8 cellular contexts compared by ENCODE assay signal in the genomic region with DNA sequence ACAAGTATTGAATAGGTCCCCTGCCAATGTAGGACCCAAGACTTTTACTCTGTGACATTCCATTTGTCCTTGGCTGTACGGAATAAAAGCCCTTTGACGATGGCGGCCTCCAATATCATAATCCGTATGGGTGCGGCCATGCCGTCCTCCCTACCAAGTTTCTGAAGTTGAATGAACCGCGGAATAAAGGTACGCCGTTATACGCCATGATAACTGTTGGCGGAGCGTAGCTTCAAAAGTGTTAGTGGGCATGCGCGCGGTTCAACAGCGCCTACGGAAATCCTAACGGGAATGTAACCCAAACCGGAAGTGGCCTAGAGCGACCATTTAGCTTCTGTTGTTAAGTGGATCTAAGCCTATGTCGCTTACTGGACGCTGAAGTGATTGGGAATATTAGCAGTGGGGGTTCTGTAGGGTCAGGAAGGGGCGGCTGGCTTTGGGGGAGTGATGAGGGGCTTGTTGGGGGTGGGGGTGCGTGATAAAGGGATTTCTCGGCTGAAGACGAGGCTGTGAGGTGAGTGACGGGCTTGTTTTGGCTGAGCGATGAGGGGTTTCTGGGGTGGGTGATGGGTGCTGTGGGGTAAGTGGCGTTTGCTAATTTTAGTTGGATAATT. TPM values are rescaled to one million over a fixed set of nuclear protein-coding genes. Genes with fewer than 3 reads are reported as not detected.
DNase-seq lines count a peak whose midpoint lies in the region; ATAC-seq and TF ChIP-seq lines count a peak whose summit lies in the region.

Gene ZNF175 (plus strand): TSS at position 322 of the 614 bp plus-strand sequence. CDS start 2,047 bp downstream, outside the sequence.

- no peaks in the 10 kb centered on the region for H4K20me1 ChIP-seq in neural cell (ENCODE audit: insufficient read depth)

- H3K4me3 ChIP-seq in neural cell (ENCODE audit: low read length): peak within 1 kb of the TSS; percentile 83

- no peak for TF ChIP-seq CTCF in foreskin keratinocyte (conservative IDR thresholded peaks at IDR 0.05)
- TF ChIP-seq CTCF in neural cell (IDR thresholded peaks at IDR 0.05; ENCODE audit: poor library complexity, severe bottlenecking): peak; percentile 30

- H3K9me2 ChIP-seq in neural cell (ENCODE audit: insufficient read depth, low read length): no peaks in the 10 kb centered on the region

- DNase-seq in DMS114 treated with DMSO at 0.1 percent for 48 hours (lab: John Stamatoyannopoulos, UW; ENCODE audit: unreplicated experiment) (peak; percentile 97), SHP77 (lab: John Stamatoyannopoulos, UW) (peak; percentile 88 to 92), foreskin keratinocyte (peak; percentile 79 to 89)
- peak; percentile 78 for DNase-seq in activated gamma-delta T cell treated with anti-CD3 and anti-CD28 coated beads, Interleukin-2, amount 50 U/mL, for 16 hours (ENCODE audit: low read depth)

- no peaks in the 10 kb centered on the region for H3K4me1 ChIP-seq in foreskin keratinocyte

- peaks cover 37% of the 10 kb centered on the region for H3K4me1 Mint-ChIP-seq in stimulated activated naive CD8-positive, alpha-beta T cell treated with anti-CD3 and anti-CD28 coated beads, Interleukin-15, Interleukin-2, amounts not matched to agents 100 ng/mL and 50 ng/mL, for 24 hours (ENCODE audit: low read depth)

- peak; percentile 17 for TF ChIP-seq RAD21 in neural cell (conservative IDR thresholded peaks at IDR 0.05)

- peaks cover 23% of the 10 kb centered on the region for H3K79me2 ChIP-seq in neural cell (replicated peaks; ENCODE audit: insufficient read depth, low read length)

- peaks cover 28% of the 10 kb centered on the region for H3K36me3 Mint-ChIP-seq in stimulated activated naive CD8-positive, alpha-beta T cell treated with anti-CD3 and anti-CD28 coated beads, Interleukin-15, Interleukin-2, amounts not matched to agents 100 ng/mL and 50 ng/mL, for 24 hours (ENCODE audit: low read depth)

- no peak for TF ChIP-seq EP300 in neural cell (conservative IDR thresholded peaks at IDR 0.05; ENCODE audit: poor library complexity, severe bottlenecking)

- no peaks in the 10 kb centered on the region for H3F3A ChIP-seq in neural cell (ENCODE audit: insufficient read depth, low read length, poor library complexity, severe bottlenecking)

- H3K27me3 Mint-ChIP-seq in stimulated activated naive CD8-positive, alpha-beta T cell treated with anti-CD3 and anti-CD28 coated beads, Interleukin-15, Interleukin-2, amounts not matched to agents 100 ng/mL and 50 ng/mL, for 24 hours: peaks cover 11% of the 10 kb centered on the region

- peak within 1 kb of the TSS; percentile 97 for H3K4me2 ChIP-seq in neural cell (ENCODE audit: low read length)

- H3K27ac ChIP-seq in KOPT-K1 (ENCODE audit: low read depth, low read length, poor library complexity, severe bottlenecking) (peak within 1 kb of the TSS; percentile 71), foreskin keratinocyte (peak within 1 kb of the TSS; percentile 18), neural cell (ENCODE audit: low read length) (peak within 1 kb of the TSS; percentile 70)

- H3K36me3 ChIP-seq in KOPT-K1 (ENCODE audit: insufficient read depth, low read length): peaks cover 26% of the 10 kb centered on the region
- no peaks in the 10 kb centered on the region for H3K36me3 ChIP-seq in neural cell (ENCODE audit: insufficient read depth, low read length)

- H3K27me3 ChIP-seq in foreskin keratinocyte (no peaks in the 10 kb centered on the region), neural cell (ENCODE audit: insufficient read depth, low read depth, low read length) (peaks cover 3% of the 10 kb centered on the region)

- H3K9me3 ChIP-seq in KOPT-K1 (ENCODE audit: insufficient read depth, low read length, poor library complexity, severe bottlenecking) (no peaks in the 10 kb centered on the region), neural cell (ENCODE audit: low read length) (no peaks in the 10 kb centered on the region)

- peak within 1 kb of the TSS; percentile 81 for H3K9ac ChIP-seq in neural cell (ENCODE audit: low read length)

- peak within 1 kb of the TSS; percentile 91 for H3K4me3 Mint-ChIP-seq in stimulated activated naive CD8-positive, alpha-beta T cell treated with anti-CD3 and anti-CD28 coated beads, Interleukin-15, Interleukin-2, amounts not matched to agents 100 ng/mL and 50 ng/mL, for 24 hours

- ATAC-seq in GM21723 (IDR thresholded peaks at IDR 0.05; ENCODE audit: unreplicated experiment): peak; percentile 85
- peak; percentile 92 for ATAC-seq in foreskin keratinocyte

- H3K27ac Mint-ChIP-seq in stimulated activated naive CD8-positive, alpha-beta T cell treated with anti-CD3 and anti-CD28 coated beads, Interleukin-15, Interleukin-2, amounts not matched to agents 100 ng/mL and 50 ng/mL, for 24 hours: peak within 1 kb of the TSS; percentile 93

- peak within 1 kb of the TSS; percentile 70 for H2AFZ ChIP-seq in neural cell (ENCODE audit: low read depth, low read length)

- no peaks in the 10 kb centered on the region for H3K9me3 Mint-ChIP-seq in stimulated activated naive CD8-positive, alpha-beta T cell treated with anti-CD3 and anti-CD28 coated beads, Interleukin-15, Interleukin-2, amounts not matched to agents 100 ng/mL and 50 ng/mL, for 24 hours

TF ChIP-seq in neural cell, 6 proteins besides CTCF, POLR2A, EP300 and RAD21:
- TF ChIP-seq, protein P1, sequence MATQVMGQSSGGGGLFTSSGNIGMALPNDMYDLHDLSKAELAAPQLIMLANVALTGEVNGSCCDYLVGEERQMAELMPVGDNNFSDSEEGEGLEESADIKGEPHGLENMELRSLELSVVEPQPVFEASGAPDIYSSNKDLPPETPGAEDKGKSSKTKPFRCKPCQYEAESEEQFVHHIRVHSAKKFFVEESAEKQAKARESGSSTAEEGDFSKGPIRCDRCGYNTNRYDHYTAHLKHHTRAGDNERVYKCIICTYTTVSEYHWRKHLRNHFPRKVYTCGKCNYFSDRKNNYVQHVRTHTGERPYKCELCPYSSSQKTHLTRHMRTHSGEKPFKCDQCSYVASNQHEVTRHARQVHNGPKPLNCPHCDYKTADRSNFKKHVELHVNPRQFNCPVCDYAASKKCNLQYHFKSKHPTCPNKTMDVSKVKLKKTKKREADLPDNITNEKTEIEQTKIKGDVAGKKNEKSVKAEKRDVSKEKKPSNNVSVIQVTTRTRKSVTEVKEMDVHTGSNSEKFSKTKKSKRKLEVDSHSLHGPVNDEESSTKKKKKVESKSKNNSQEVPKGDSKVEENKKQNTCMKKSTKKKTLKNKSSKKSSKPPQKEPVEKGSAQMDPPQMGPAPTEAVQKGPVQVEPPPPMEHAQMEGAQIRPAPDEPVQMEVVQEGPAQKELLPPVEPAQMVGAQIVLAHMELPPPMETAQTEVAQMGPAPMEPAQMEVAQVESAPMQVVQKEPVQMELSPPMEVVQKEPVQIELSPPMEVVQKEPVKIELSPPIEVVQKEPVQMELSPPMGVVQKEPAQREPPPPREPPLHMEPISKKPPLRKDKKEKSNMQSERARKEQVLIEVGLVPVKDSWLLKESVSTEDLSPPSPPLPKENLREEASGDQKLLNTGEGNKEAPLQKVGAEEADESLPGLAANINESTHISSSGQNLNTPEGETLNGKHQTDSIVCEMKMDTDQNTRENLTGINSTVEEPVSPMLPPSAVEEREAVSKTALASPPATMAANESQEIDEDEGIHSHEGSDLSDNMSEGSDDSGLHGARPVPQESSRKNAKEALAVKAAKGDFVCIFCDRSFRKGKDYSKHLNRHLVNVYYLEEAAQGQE (IDR thresholded peaks at IDR 0.05; ENCODE audit: borderline replicate concordance): peak; percentile 55
- no peak for TF ChIP-seq EZH2 (IDR thresholded peaks at IDR 0.05; ENCODE audit: borderline replicate concordance, insufficient read depth, low read length, poor library complexity, severe bottlenecking)
- peak; percentile 27 for TF ChIP-seq SMC3 (conservative IDR thresholded peaks at IDR 0.05; ENCODE audit: poor library complexity)
- TF ChIP-seq POLR2AphosphoS5 (IDR thresholded peaks at IDR 0.05): peak; percentile 79
- TF ChIP-seq MXI1 (conservative IDR thresholded peaks at IDR 0.05; ENCODE audit: poor library complexity, severe bottlenecking): peak; percentile 88
- peak; percentile 37 for TF ChIP-seq TAF1 (IDR thresholded peaks at IDR 0.05; ENCODE audit: low read depth)

RNA-seq across cellular contexts. Expression of gene ZNF175, which starts in this region (rescaled TPM):
- total RNA-seq in foreskin keratinocyte: 3.0 and 4.5 TPM in 2 replicates
- 0.88 and 0.90 TPM in 2 replicates for polyA plus RNA-seq in foreskin keratinocyte
- polyA plus RNA-seq in neural cell: 10.9 and 20.6 TPM in 2 replicates
- polyA minus RNA-seq in neural cell: 16.3 and 18.0 TPM in 2 replicates

Comparison
In these comparisons a context has a peak if more than half of its experiments do, and no peak if none do; other contexts are left out.
1. Peak in every context shown above with its lines: DNase-seq, ATAC-seq, H3K4me3 ChIP-seq and H3K27ac ChIP-seq.
2. H3K27ac ChIP-seq: peak in every context shown above with its lines; median percentile 71 in KOPT-K1; 70 in neural cell; 18 in foreskin keratinocyte.